In genomic region chr4:4754641-4755040, GRCh38 we compare ENCODE assay signal across 1 cellular context.
TF ChIP-seq lines count a peak whose summit lies in the region.

No MANE protein-coding gene starts in this region.

TF ChIP-seq in WTC11, 78 proteins besides CTCF, POLR2A, EP300 and RAD21 (continued from another document):
- TF ChIP-seq E2F4 (CRISPR knock-in tag; IDR thresholded peaks at IDR 0.05; ENCODE audit: borderline replicate concordance, low read depth) = no peak
- no peak for TF ChIP-seq ZNF512 (CRISPR knock-in tag; IDR thresholded peaks at IDR 0.05; ENCODE audit: borderline replicate concordance)
- no peak for TF ChIP-seq USF2 (CRISPR knock-in tag; IDR thresholded peaks at IDR 0.05)
- TF ChIP-seq GTF2I (CRISPR knock-in tag; conservative IDR thresholded peaks at IDR 0.05) = no peak
- no peak for TF ChIP-seq ELF4 (CRISPR knock-in tag; IDR thresholded peaks at IDR 0.05; ENCODE audit: low read depth)
- no peak for TF ChIP-seq ZBTB21 (CRISPR knock-in tag; IDR thresholded peaks at IDR 0.05; ENCODE audit: borderline replicate concordance)
- TF ChIP-seq ZNF423 (CRISPR knock-in tag; IDR thresholded peaks at IDR 0.05) = no peak
- TF ChIP-seq ZNF232 (CRISPR knock-in tag; IDR thresholded peaks at IDR 0.05) = no peak
- TF ChIP-seq ZSCAN18 (CRISPR knock-in tag; IDR thresholded peaks at IDR 0.05) = no peak
- TF ChIP-seq JAZF1 (CRISPR knock-in tag; IDR thresholded peaks at IDR 0.05) = no peak
